ENCODE assay signal across 8 cellular contexts in the genomic region with DNA sequence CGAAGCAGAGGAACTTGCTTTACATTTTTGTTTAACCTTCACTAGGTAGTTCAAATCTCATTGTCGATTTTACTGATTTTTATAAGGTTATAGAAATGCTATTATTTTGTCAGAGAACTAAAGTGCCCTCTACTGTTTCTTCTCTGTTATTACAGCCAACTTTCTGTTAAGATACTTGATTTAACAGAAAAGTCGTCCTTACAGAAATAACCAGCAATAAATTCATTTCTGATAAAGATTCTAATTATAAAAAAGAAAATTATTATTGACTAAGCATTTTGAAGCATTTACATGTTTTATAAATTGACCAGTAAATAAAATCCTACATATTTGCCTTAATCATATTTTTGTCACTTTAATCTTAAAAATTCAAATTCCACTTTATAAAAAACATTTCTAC.
A peak's percentile ranks its signal among the peaks of the same experiment; 100 is the strongest.
DNase-seq lines count a peak whose midpoint lies in the region; ATAC-seq and TF ChIP-seq lines count a peak whose summit lies in the region.

No MANE protein-coding gene starts in this region.

- no peak overlapping the region for H2BK15ac ChIP-seq in H9 (ENCODE audit: low read depth, low read length)

- TF ChIP-seq EP300 in sigmoid colon (IDR thresholded peaks at IDR 0.05): no peak

- no peak overlapping the region for H2BK20ac ChIP-seq in H9 (ENCODE audit: low read depth, low read length, poor library complexity, severe bottlenecking)

- H3K36me3 ChIP-seq in sigmoid colon: no peaks in the 10 kb centered on the region

- H3K4ac ChIP-seq in H9 (ENCODE audit: low read depth, low read length): no peak overlapping the region

- H4K8ac ChIP-seq in H9 (replicated peaks; ENCODE audit: insufficient read length, low read depth, low read length): no peak overlapping the region

- no peak overlapping the region for H3K4me2 ChIP-seq in H9 (ENCODE audit: insufficient read depth, insufficient read length, low read length)

- no peak overlapping the region for H3K4me3 ChIP-seq in sigmoid colon

- peaks cover 4 to 5% of the 10 kb centered on the region in 2 experiments; a peak in 3 of 4 replicates for H3K4me1 Mint-ChIP-seq in H9

- H3K27me3 ChIP-seq in H9 (ENCODE audit: insufficient read depth, low read length) (no peaks in the 10 kb centered on the region), sigmoid colon (no peaks in the 10 kb centered on the region)

- no peaks in the 10 kb centered on the region for H4K20me1 ChIP-seq in H9 (ENCODE audit: control insufficient read depth, insufficient read depth, insufficient read length)

- no CpG with 5 or more reads among the region's 3 CpGs for WGBS in H9 (ENCODE audit: extremely low coverage, insufficient read length, low lambda C conversion rate)
- WGBS in sigmoid colon, 2 donors: 8 to 27% methylated on average over 3 of the region's 3 CpGs

- no peak for TF ChIP-seq POLR2A in sigmoid colon (IDR thresholded peaks at IDR 0.05)

- H3K9me3 Mint-ChIP-seq in H9: no peaks in the 10 kb centered on the region

- H3K14ac ChIP-seq in H9 (ENCODE audit: insufficient read depth, low read length): no peak overlapping the region

- H4K91ac ChIP-seq in H9 (ENCODE audit: insufficient read length, low read depth, low read length): no peak overlapping the region

- no peaks in the 10 kb centered on the region for H3K79me2 ChIP-seq in H9 (ENCODE audit: insufficient read depth, low read length)

- TF ChIP-seq CTCF in H9 (conservative IDR thresholded peaks at IDR 0.05): peak; percentile 81
- peak in 3 of 4 experiments; percentile 42 to 67 (median 45) for TF ChIP-seq CTCF in sigmoid colon (IDR thresholded peaks at IDR 0.05)

- no peak overlapping the region for H2BK120ac ChIP-seq in H9 (ENCODE audit: low read depth, low read length, poor library complexity, severe bottlenecking)

- H2BK5ac ChIP-seq in H9 (ENCODE audit: insufficient read length, low read length): no peak overlapping the region

- H3K18ac ChIP-seq in H9 (ENCODE audit: insufficient read length, low read depth, low read length): no peak overlapping the region

- H2BK12ac ChIP-seq in H9 (ENCODE audit: insufficient read length, low read depth, low read length): no peak overlapping the region

- H3K36me3 Mint-ChIP-seq in H9 (ENCODE audit: insufficient read depth in 1 of 3, low read depth in 3 of 3): no peaks in the 10 kb centered on the region

- H3K4me3 Mint-ChIP-seq in H9: no peak overlapping the region

- H3K23me2 ChIP-seq in H9 (ENCODE audit: insufficient read length, low read depth, low read length, poor library complexity, severe bottlenecking): no peaks in the 10 kb centered on the region

- no peaks in the 10 kb centered on the region for H3K9me3 ChIP-seq in H9 (ENCODE audit: control insufficient read depth, low read depth, low read length)
- no peaks in the 10 kb centered on the region for H3K9me3 ChIP-seq in sigmoid colon

- intact Hi-C loops in sigmoid colon (cut with DNase I): no loop called here

- no peak for ATAC-seq in HG03108 (IDR thresholded peaks at IDR 0.05; ENCODE audit: unreplicated experiment)
- ATAC-seq in GM19463 (IDR thresholded peaks at IDR 0.05; ENCODE audit: unreplicated experiment): no peak

- H3K27me3 Mint-ChIP-seq in H9 (ENCODE audit: low read depth): no peaks in the 10 kb centered on the region

- H4K5ac ChIP-seq in H9 (ENCODE audit: insufficient read length, low read depth, low read length): no peak overlapping the region

- no peak overlapping the region for H3K27ac ChIP-seq in H9 (ENCODE audit: insufficient read length, low read depth, low read length)
- H3K27ac ChIP-seq in sigmoid colon: peak overlapping the region; percentile 58 to 68 (median 65)

- H2AK5ac ChIP-seq in H9 (ENCODE audit: insufficient read length, low read length): no peak overlapping the region

- no peak overlapping the region for H3T11ph ChIP-seq in H9 (ENCODE audit: low read length)

- no peak overlapping the region for H3K27ac Mint-ChIP-seq in H9

- DNase-seq in AG20443 (ENCODE audit: low spot score): peak; percentile 17
- DNase-seq in H9: no peak
- peak; percentile 65 for DNase-seq in RKO (ENCODE audit: low spot score)
- peak; percentile 36 for DNase-seq in fibroblast of gingiva (ENCODE audit: low read depth)
- DNase-seq in sigmoid colon: no peak
- no peak for DNase-seq in stimulated activated CD4-positive, alpha-beta T cell treated with anti-CD3 and anti-CD28 coated beads, Interleukin-1b, Interleukin-23, amount 100 ng/mL, for 48 hours

- no peak overlapping the region for H3K9ac ChIP-seq in H9 (ENCODE audit: extremely low read depth, insufficient read length, low read length)

- H3K23ac ChIP-seq in H9 (ENCODE audit: insufficient read length, low read depth, low read length): no peak overlapping the region

- H3K79me1 ChIP-seq in H9 (ENCODE audit: insufficient read depth, low read depth, low read length, poor library complexity, severe bottlenecking): no peaks in the 10 kb centered on the region

- H3K4me1 ChIP-seq in H9 (ENCODE audit: insufficient read depth, low read length) (no peaks in the 10 kb centered on the region), sigmoid colon (peaks cover 0 to 28% (median 19%) of the 10 kb centered on the region in 4 donors)

- no peak overlapping the region for H2AFZ ChIP-seq in H9 (ENCODE audit: low read length)

- no peak overlapping the region for H3K56ac ChIP-seq in H9 (ENCODE audit: insufficient read length, low read depth, low read length)

Comparison
In these comparisons a context has a peak if more than half of its experiments do, and no peak if none do; other contexts are left out.
1. DNase-seq: peak in AG20443 (single experiment), RKO (single experiment) and fibroblast of gingiva (single experiment); none in H9 (single experiment), sigmoid colon (single experiment) and stimulated activated CD4-positive, alpha-beta T cell treated with anti-CD3 and anti-CD28 coated beads, Interleukin-1b, Interleukin-23, amount 100 ng/mL, for 48 hours (single experiment).